In the genomic region with DNA sequence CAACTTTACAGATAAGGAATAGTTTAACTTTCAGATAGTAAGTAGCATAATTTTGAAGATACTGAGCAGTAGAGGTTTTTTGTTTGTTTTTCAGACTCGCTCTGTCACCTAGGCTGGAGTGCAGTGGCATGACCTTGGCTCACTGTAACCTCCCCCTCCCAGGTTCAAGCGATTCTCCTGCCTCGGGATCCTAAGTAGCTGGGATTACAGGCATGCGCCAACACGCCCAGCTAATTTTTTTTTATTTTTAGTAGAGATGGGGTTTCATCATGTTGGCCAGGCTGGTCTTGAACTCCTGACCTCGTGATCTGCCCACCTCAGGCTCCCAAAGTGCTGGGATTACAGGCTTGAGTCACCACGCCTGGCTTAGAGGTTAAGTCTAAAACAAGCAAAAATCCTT, we compare ENCODE assay signal across 8 cellular contexts. TPM values are rescaled to one million over a fixed set of nuclear protein-coding genes. Genes with fewer than 3 reads are reported as not detected.
DNase-seq lines count a peak whose midpoint lies in the region; ATAC-seq and TF ChIP-seq lines count a peak whose summit lies in the region.
"Not testable (repeated sequence)": the region's sequence is repeated elsewhere in the genome, so short reads cannot be mapped to it uniquely, and the experiment has no call there.

No MANE protein-coding gene starts in this region.

- not testable (repeated sequence) for H3K27ac ChIP-seq in CD4-positive, CD25-positive, alpha-beta regulatory T cell (ENCODE audit: insufficient read depth, low read length, poor library complexity, severe bottlenecking); HEK293 (ENCODE audit: extremely low read depth, low read depth, low read length); left lung; testis
- peak overlapping the region; percentile 16 for H3K27ac ChIP-seq in RWPE2 (ENCODE audit: poor library complexity, severe bottlenecking)

- WGBS in testis, 2 donors = 57 to 78% methylated on average over 6 to 7 of the region's 7 CpGs

- not testable (repeated sequence) for H3K4me3 ChIP-seq in CD4-positive, CD25-positive, alpha-beta regulatory T cell (ENCODE audit: low read depth, low read length); HEK293 (ENCODE audit: low read depth, low read length); RWPE2 (ENCODE audit: severe bottlenecking); left lung; testis

- not testable (repeated sequence) for DNase-seq in CD4-positive, CD25-positive, alpha-beta regulatory T cell; RWPE2 (ENCODE audit: low spot score); Right ventricle myocardium superior; left lung
- DNase-seq in MV-4-11 (lab: John Stamatoyannopoulos, UW) = peak; percentile 30
- DNase-seq in mesenteric fat pad (ENCODE audit: low spot score) = peak; percentile 43
- DNase-seq in testis = peak; percentile 25

- TF ChIP-seq CTCF in HEK293 (tag by site-specific recombination; IDR thresholded peaks at IDR 0.05); RWPE2 (IDR thresholded peaks at IDR 0.05; ENCODE audit: poor library complexity, severe bottlenecking); left lung (IDR thresholded peaks at IDR 0.05); testis (IDR thresholded peaks at IDR 0.05): not testable (repeated sequence)

- peaks cover 21% of the 10 kb centered on the region for H3K36me3 ChIP-seq in CD4-positive, CD25-positive, alpha-beta regulatory T cell (ENCODE audit: control insufficient read depth, insufficient read depth, low read length)
- H3K36me3 ChIP-seq in HEK293 (ENCODE audit: control insufficient read depth in 2 of 2, insufficient read depth in 1 of 2, low read length in 2 of 2) = peaks cover 31 to 40% of the 10 kb centered on the region in 2 experiments
- H3K36me3 ChIP-seq in RWPE2 (ENCODE audit: low read depth) = peaks cover 69% of the 10 kb centered on the region
- H3K36me3 ChIP-seq in left lung = peaks cover 0 to 43% of the 10 kb centered on the region in 2 donors
- H3K36me3 ChIP-seq in testis (ENCODE audit: low read depth, missing control alignments) = not testable (repeated sequence)

- CTCF ChIA-PET in HEK293 (lab: Yijun Ruan, JAX) = not testable (repeated sequence)

- POLR2A ChIA-PET in HEK293 (lab: Yijun Ruan, JAX) = not testable (repeated sequence)

- H3K4me3 Mint-ChIP-seq in CD4-positive, CD25-positive, alpha-beta regulatory T cell = peak overlapping the region in 1 of 4 donors; percentile 9

- peaks cover 22 to 66% (median 30%) of the 10 kb centered on the region in 4 donors for H3K4me1 Mint-ChIP-seq in CD4-positive, CD25-positive, alpha-beta regulatory T cell

- not testable (repeated sequence) for TF ChIP-seq POLR2A in testis (IDR thresholded peaks at IDR 0.05)

- H3K36me3 Mint-ChIP-seq in CD4-positive, CD25-positive, alpha-beta regulatory T cell = peaks cover 19% of the 10 kb centered on the region

- not testable (repeated sequence) for H3K27me3 ChIP-seq in CD4-positive, CD25-positive, alpha-beta regulatory T cell (ENCODE audit: control insufficient read depth, insufficient read depth, low read length); RWPE2 (ENCODE audit: insufficient read depth, poor library complexity, severe bottlenecking); left lung; testis

- not testable (repeated sequence) for H3K9me3 Mint-ChIP-seq in CD4-positive, CD25-positive, alpha-beta regulatory T cell

- ATAC-seq in CD4-positive, CD25-positive, alpha-beta regulatory T cell (ENCODE audit: low read depth in 2 of 2); RWPE2 (ENCODE audit: low read depth): not testable (repeated sequence)
- ATAC-seq in Right ventricle myocardium superior (ENCODE audit: poor library complexity) = peak; percentile 25
- peak; percentile 41 for ATAC-seq in left lung

- peak overlapping the region in 2 of 3 donors; percentile 73 to 78 for H3K27ac Mint-ChIP-seq in CD4-positive, CD25-positive, alpha-beta regulatory T cell

- not testable (repeated sequence) for H3K9me3 ChIP-seq in CD4-positive, CD25-positive, alpha-beta regulatory T cell (ENCODE audit: control insufficient read depth in 2 of 2, low read length in 2 of 2); HEK293 (ENCODE audit: control insufficient read depth, insufficient read depth, low read depth, low read length); RWPE2 (ENCODE audit: severe bottlenecking); left lung; testis

- H3K27me3 Mint-ChIP-seq in CD4-positive, CD25-positive, alpha-beta regulatory T cell = not testable (repeated sequence)

- intact Hi-C loops in Right ventricle myocardium superior (cut with DNase I); left lung (cut with DNase I); testis (cut with DNase I; ENCODE audit: low total_unique reads): not testable (repeated sequence)

- not testable (repeated sequence) for H3K4me1 ChIP-seq in CD4-positive, CD25-positive, alpha-beta regulatory T cell (ENCODE audit: control insufficient read depth, insufficient read depth, low read length, poor library complexity, severe bottlenecking); HEK293 (ENCODE audit: control insufficient read depth, insufficient read depth, low read length); left lung
- H3K4me1 ChIP-seq in RWPE2 (ENCODE audit: insufficient read depth, poor library complexity, severe bottlenecking) (peaks cover 17% of the 10 kb centered on the region), testis (peaks cover 12% of the 10 kb centered on the region)

TF ChIP-seq in HEK293, 187 proteins besides CTCF, POLR2A, EP300 and RAD21 (continues in another document):
- TF ChIP-seq, protein P1, sequence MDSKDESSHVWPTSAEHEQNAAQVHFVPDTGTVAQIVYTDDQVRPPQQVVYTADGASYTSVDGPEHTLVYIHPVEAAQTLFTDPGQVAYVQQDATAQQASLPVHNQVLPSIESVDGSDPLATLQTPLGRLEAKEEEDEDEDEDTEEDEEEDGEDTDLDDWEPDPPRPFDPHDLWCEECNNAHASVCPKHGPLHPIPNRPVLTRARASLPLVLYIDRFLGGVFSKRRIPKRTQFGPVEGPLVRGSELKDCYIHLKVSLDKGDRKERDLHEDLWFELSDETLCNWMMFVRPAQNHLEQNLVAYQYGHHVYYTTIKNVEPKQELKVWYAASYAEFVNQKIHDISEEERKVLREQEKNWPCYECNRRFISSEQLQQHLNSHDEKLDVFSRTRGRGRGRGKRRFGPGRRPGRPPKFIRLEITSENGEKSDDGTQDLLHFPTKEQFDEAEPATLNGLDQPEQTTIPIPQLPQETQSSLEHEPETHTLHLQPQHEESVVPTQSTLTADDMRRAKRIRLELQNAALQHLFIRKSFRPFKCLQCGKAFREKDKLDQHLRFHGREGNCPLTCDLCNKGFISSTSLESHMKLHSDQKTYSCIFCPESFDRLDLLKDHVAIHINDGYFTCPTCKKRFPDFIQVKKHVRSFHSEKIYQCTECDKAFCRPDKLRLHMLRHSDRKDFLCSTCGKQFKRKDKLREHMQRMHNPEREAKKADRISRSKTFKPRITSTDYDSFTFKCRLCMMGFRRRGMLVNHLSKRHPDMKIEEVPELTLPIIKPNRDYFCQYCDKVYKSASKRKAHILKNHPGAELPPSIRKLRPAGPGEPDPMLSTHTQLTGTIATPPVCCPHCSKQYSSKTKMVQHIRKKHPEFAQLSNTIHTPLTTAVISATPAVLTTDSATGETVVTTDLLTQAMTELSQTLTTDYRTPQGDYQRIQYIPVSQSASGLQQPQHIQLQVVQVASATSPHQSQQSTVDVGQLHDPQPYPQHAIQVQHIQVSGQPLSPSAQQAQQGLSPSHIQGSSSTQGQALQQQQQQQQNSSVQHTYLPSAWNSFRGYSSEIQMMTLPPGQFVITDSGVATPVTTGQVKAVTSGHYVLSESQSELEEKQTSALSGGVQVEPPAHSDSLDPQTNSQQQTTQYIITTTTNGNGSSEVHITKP (tag by site-specific recombination; IDR thresholded peaks at IDR 0.05) = peak; percentile 66
- TF ChIP-seq PATZ1 (tag by site-specific recombination; IDR thresholded peaks at IDR 0.05) (peak; percentile 28; the same call in 1 of the 2 replicates), ZNF366 (tag by site-specific recombination; conservative IDR thresholded peaks at IDR 0.05) (peak; percentile 41), ZNF843 (tag by site-specific recombination; IDR thresholded peaks at IDR 0.05) (0 out of 2 replicates have a peak, but pooled peaks have one; percentile 19)

RNA-seq across cellular contexts. Expression of gene CNOT1, which starts 16.7 kb away (rescaled TPM):
- total RNA-seq in CD4-positive, CD25-positive, alpha-beta regulatory T cell = 252 TPM
- 10 to 100 TPM; 78.7 to 93.7 (median 83.1) TPM for polyA plus RNA-seq in CD4-positive, CD25-positive, alpha-beta regulatory T cell
- total RNA-seq in Right ventricle myocardium superior = 68.3 TPM
- total RNA-seq in left lung = 100 to 1,000 TPM; 137 to 166 TPM
- total RNA-seq in mesenteric fat pad = 129 TPM
- 100 to 1,000 TPM; 267 to 272 TPM for total RNA-seq in testis
- polyA plus RNA-seq in testis (ENCODE audit: insufficient read depth, low read depth, low replicate concordance) = 449 TPM
